In genomic region chr4:153538408-153539057, GRCh38 we compare ENCODE assay signal across 10 cellular contexts.
DNase-seq lines count a peak whose midpoint lies in the region; ATAC-seq lines count a peak whose summit lies in the region.
"Had no signal": no experiment of that assay in that cellular context is flagged by ENCODE, and none has a peak within 500 bp of the region (broad histone marks: within the 10 kb centered on the region; RNA-seq: fewer than 3 reads in every experiment).

No MANE protein-coding gene starts in this region.

- H3K36me3 Mint-ChIP-seq in CD4-positive, CD25-positive, alpha-beta regulatory T cell, result peaks cover 29% of the 10 kb centered on the region
- peaks cover 47% of the 10 kb centered on the region for H3K36me3 Mint-ChIP-seq in activated naive CD8-positive, alpha-beta T cell treated with anti-CD3 and anti-CD28 coated beads for 36 hours
- H3K36me3 Mint-ChIP-seq in effector memory CD8-positive, alpha-beta T cell (ENCODE audit: insufficient read depth), result peaks cover 19% of the 10 kb centered on the region

- H3K4me3 Mint-ChIP-seq in CD4-positive, CD25-positive, alpha-beta regulatory T cell, result peak overlapping the region in 2 of 4 donors; percentile 8 to 10
- H3K4me3 Mint-ChIP-seq in activated naive CD8-positive, alpha-beta T cell treated with anti-CD3 and anti-CD28 coated beads for 36 hours, result no peak overlapping the region
- H3K4me3 Mint-ChIP-seq in effector memory CD8-positive, alpha-beta T cell, result no peak overlapping the region

- no peak for DNase-seq in CD4-positive, CD25-positive, alpha-beta regulatory T cell
- DNase-seq in activated naive CD8-positive, alpha-beta T cell treated with anti-CD3 and anti-CD28 coated beads for 36 hours, result no peak
- no peak for DNase-seq in left cardiac atrium
- DNase-seq in putamen (ENCODE audit: low spot score), result peak; percentile 51
- DNase-seq in NCI-H1417 (lab: John Stamatoyannopoulos, UW), result no peak
- DNase-seq in DMS153 (lab: John Stamatoyannopoulos, UW), result no peak
- no peak for DNase-seq in effector memory CD8-positive, alpha-beta T cell
- DNase-seq: SHP77 treated with DMSO at 0.1 percent for 48 hours had no signal

- no peaks in the 10 kb centered on the region for H3K9me3 Mint-ChIP-seq in CD4-positive, CD25-positive, alpha-beta regulatory T cell
- H3K9me3 Mint-ChIP-seq in activated naive CD8-positive, alpha-beta T cell treated with anti-CD3 and anti-CD28 coated beads for 36 hours, result no peaks in the 10 kb centered on the region
- H3K9me3 Mint-ChIP-seq in effector memory CD8-positive, alpha-beta T cell, result no peaks in the 10 kb centered on the region

- peak overlapping the region; percentile 36 for H3K27ac ChIP-seq in CD4-positive, CD25-positive, alpha-beta regulatory T cell (ENCODE audit: insufficient read depth, low read length, poor library complexity, severe bottlenecking)
- H3K27ac ChIP-seq: KMS-11 had no signal

- H3K27me3 Mint-ChIP-seq in CD4-positive, CD25-positive, alpha-beta regulatory T cell, result no peaks in the 10 kb centered on the region
- no peaks in the 10 kb centered on the region for H3K27me3 Mint-ChIP-seq in activated naive CD8-positive, alpha-beta T cell treated with anti-CD3 and anti-CD28 coated beads for 36 hours
- H3K27me3 Mint-ChIP-seq in effector memory CD8-positive, alpha-beta T cell, result no peaks in the 10 kb centered on the region

- H3K27ac Mint-ChIP-seq in CD4-positive, CD25-positive, alpha-beta regulatory T cell, result peak overlapping the region in 2 of 3 donors; percentile 36 to 66
- H3K27ac Mint-ChIP-seq in activated naive CD8-positive, alpha-beta T cell treated with anti-CD3 and anti-CD28 coated beads for 36 hours, result peak overlapping the region; percentile 8
- H3K27ac Mint-ChIP-seq in effector memory CD8-positive, alpha-beta T cell, result peak overlapping the region in 1 of 2 donors; percentile 65

- no peaks in the 10 kb centered on the region for H3K9me3 ChIP-seq in CD4-positive, CD25-positive, alpha-beta regulatory T cell (ENCODE audit: control insufficient read depth in 2 of 2, low read length in 2 of 2)

- peaks cover 65 to 99% (median 71%) of the 10 kb centered on the region in 4 donors for H3K4me1 Mint-ChIP-seq in CD4-positive, CD25-positive, alpha-beta regulatory T cell
- H3K4me1 Mint-ChIP-seq in activated naive CD8-positive, alpha-beta T cell treated with anti-CD3 and anti-CD28 coated beads for 36 hours, result peaks cover 71% of the 10 kb centered on the region
- H3K4me1 Mint-ChIP-seq in effector memory CD8-positive, alpha-beta T cell (ENCODE audit: low read depth in 2 of 2), result peaks cover 54 to 70% of the 10 kb centered on the region in 2 donors

- intact Hi-C loops in left cardiac atrium (cut with DNase I), result no loop called here

- H3K27me3 ChIP-seq in CD4-positive, CD25-positive, alpha-beta regulatory T cell (ENCODE audit: control insufficient read depth, insufficient read depth, low read length), result no peaks in the 10 kb centered on the region

- no peak for ATAC-seq in CD4-positive, CD25-positive, alpha-beta regulatory T cell (ENCODE audit: low read depth in 2 of 2)
- ATAC-seq in left cardiac atrium (peak; percentile 53 to 73), HG03432 (IDR thresholded peaks at IDR 0.05; ENCODE audit: unreplicated experiment) (no peak)
- no peak for ATAC-seq in effector memory CD8-positive, alpha-beta T cell (replicated peaks)

- peaks cover 87% of the 10 kb centered on the region for H3K4me1 ChIP-seq in CD4-positive, CD25-positive, alpha-beta regulatory T cell (ENCODE audit: control insufficient read depth, insufficient read depth, low read length, poor library complexity, severe bottlenecking)

- no peak overlapping the region for H3K4me3 ChIP-seq in CD4-positive, CD25-positive, alpha-beta regulatory T cell (ENCODE audit: low read depth, low read length)

- peaks cover 7% of the 10 kb centered on the region for H3K36me3 ChIP-seq in CD4-positive, CD25-positive, alpha-beta regulatory T cell (ENCODE audit: control insufficient read depth, insufficient read depth, low read length)

Comparison
In these comparisons a context has a peak if more than half of its experiments do, and no peak if none do; other contexts are left out.
1. ATAC-seq: peak in left cardiac atrium (2 of 2); none in CD4-positive, CD25-positive, alpha-beta regulatory T cell (0 of 2), effector memory CD8-positive, alpha-beta T cell (single experiment) and HG03432 (single experiment).